Comparison of ENCODE assay signal across 18 cellular contexts in the genomic region with DNA sequence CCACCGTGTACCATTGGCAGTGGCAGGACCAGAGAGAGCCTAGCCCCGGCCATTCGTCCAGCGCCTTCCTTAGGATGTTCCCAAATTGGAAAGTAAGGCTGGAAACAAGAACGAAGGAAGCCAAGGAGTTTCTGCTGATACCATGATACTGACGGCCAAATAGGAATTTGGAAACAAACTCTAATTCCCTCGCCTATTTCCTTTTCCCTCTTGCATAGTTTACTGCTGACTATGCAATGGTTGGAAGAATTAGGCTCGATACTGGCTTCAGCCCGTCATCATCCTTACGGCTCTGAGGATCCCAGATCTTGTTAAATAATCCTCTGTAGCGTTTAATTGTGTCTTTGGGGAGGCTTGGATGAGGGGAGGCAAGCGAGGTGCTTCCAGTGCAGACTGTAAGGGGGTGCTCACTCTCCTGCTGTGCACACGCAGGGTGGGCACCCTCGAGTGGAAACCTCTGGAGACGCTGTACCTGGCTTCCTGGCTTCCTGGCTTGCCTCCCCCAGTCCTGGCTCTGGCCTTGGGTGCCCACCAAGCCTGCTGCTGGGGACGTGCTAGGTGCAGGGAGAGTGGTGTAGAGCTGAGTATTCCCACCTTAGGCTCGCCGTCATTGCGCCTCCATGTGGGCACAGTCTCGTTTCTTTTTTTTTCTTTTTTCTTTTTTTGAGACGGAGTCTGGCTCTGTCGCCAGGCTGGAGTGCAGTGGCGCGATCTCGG.
"Had no signal": no experiment of that assay in that cellular context is flagged by ENCODE, and none has a peak within 500 bp of the region (broad histone marks: within the 10 kb centered on the region; RNA-seq: fewer than 3 reads in every experiment).

No MANE protein-coding gene starts in this region.

- DNase-seq: activated CD8-positive, alpha-beta memory T cell treated with anti-CD3 and anti-CD28 coated beads, Interleukin-2, amount 50 U/mL, for 48 hours; activated CD8-positive, alpha-beta T cell treated with anti-CD3 and anti-CD28 coated beads, Interleukin-2, amount 10 ng/mL, durations not matched to agents 7 days and 5 days; activated naive CD8-positive, alpha-beta T cell treated with anti-CD3 and anti-CD28 coated beads, Interleukin-2, amount 10 ng/mL, durations not matched to agents 7 days and 5 days; heart left ventricle; kidney; left ventricle myocardium inferior; mesendoderm; nephron progenitor cell; pancreas; retina; stimulated activated CD4-positive, alpha-beta T cell treated with anti-CD3 and anti-CD28 coated beads, Interleukin-15, amount 100 ng/mL, for 24 hours; stimulated activated CD4-positive, alpha-beta T cell treated with anti-CD3 and anti-CD28 coated beads, Interleukin-4, amount 100 ng/mL, for 4 hours; stomach; T-helper 9 cell; thyroid gland had no signal

- H3K27ac Mint-ChIP-seq: activated CD8-positive, alpha-beta T cell treated with anti-CD3 and anti-CD28 coated beads, Interleukin-2, amount 10 ng/mL, durations not matched to agents 7 days and 5 days; activated naive CD8-positive, alpha-beta T cell treated with anti-CD3 and anti-CD28 coated beads, Interleukin-2, amount 10 ng/mL, durations not matched to agents 7 days and 5 days; nephron progenitor cell had no signal

- H3K9me3 Mint-ChIP-seq: activated naive CD8-positive, alpha-beta T cell treated with anti-CD3 and anti-CD28 coated beads, Interleukin-2, amount 10 ng/mL, durations not matched to agents 7 days and 5 days; nephron progenitor cell had no signal

- H3K4me1 Mint-ChIP-seq: activated naive CD8-positive, alpha-beta T cell treated with anti-CD3 and anti-CD28 coated beads, Interleukin-2, amount 10 ng/mL, durations not matched to agents 7 days and 5 days; nephron progenitor cell had no signal

- H3K27me3 ChIP-seq: ascending aorta, pancreas, thyroid gland, vagina had no signal

- H3K36me3 ChIP-seq: ascending aorta, esophagus muscularis mucosa, heart left ventricle, left ventricle myocardium inferior, pancreas, stomach, thyroid gland, vagina had no signal

- H3K4me3 Mint-ChIP-seq: activated CD8-positive, alpha-beta T cell treated with anti-CD3 and anti-CD28 coated beads, Interleukin-2, amount 10 ng/mL, durations not matched to agents 7 days and 5 days; activated naive CD8-positive, alpha-beta T cell treated with anti-CD3 and anti-CD28 coated beads, Interleukin-2, amount 10 ng/mL, durations not matched to agents 7 days and 5 days; nephron progenitor cell had no signal

- H3K36me3 Mint-ChIP-seq: activated naive CD8-positive, alpha-beta T cell treated with anti-CD3 and anti-CD28 coated beads, Interleukin-2, amount 10 ng/mL, durations not matched to agents 7 days and 5 days had no signal

- H3K4me3 ChIP-seq: ascending aorta, esophagus muscularis mucosa, heart left ventricle, left ventricle myocardium inferior, pancreas, stomach, thyroid gland, vagina had no signal

- H3K9me3 ChIP-seq: ascending aorta, esophagus muscularis mucosa, heart left ventricle, left ventricle myocardium inferior, pancreas, stomach, thyroid gland, vagina had no signal

- ATAC-seq: activated CD8-positive, alpha-beta T cell treated with anti-CD3 and anti-CD28 coated beads, Interleukin-2, amount 10 ng/mL, durations not matched to agents 7 days and 5 days; heart left ventricle; pancreas had no signal

- H3K4me1 ChIP-seq: ascending aorta, esophagus muscularis mucosa, heart left ventricle, left ventricle myocardium inferior, pancreas, stomach, thyroid gland, vagina had no signal
